14 cellular contexts compared by ENCODE assay signal in genomic region chr17:79000396-79001189, GRCh38. TPM values are rescaled to one million over a fixed set of nuclear protein-coding genes. Genes with fewer than 3 reads are reported as not detected.
DNase-seq lines count a peak whose midpoint lies in the region; ATAC-seq and TF ChIP-seq lines count a peak whose summit lies in the region.
"Had no signal": no experiment of that assay in that cellular context is flagged by ENCODE, and none has a peak within 500 bp of the region (broad histone marks: within the 10 kb centered on the region; RNA-seq: fewer than 3 reads in every experiment).

No MANE protein-coding gene starts in this region.

- H3K36me3 Mint-ChIP-seq in activated T-cell treated with anti-CD3 and anti-CD28 coated beads, Interleukin-2, amount 50 U/mL, for 24 hours (ENCODE audit: low read depth) = peaks cover 67% of the 10 kb centered on the region
- peaks cover 20% of the 10 kb centered on the region for H3K36me3 Mint-ChIP-seq in activated T-cell treated with anti-CD3 and anti-CD28 coated beads, Interleukin-2, amount 50 U/mL, for 4 hours (ENCODE audit: insufficient read depth)
- H3K36me3 Mint-ChIP-seq in memory B cell = peaks cover 23% of the 10 kb centered on the region

- no peaks in the 10 kb centered on the region for H3K9me3 Mint-ChIP-seq in activated T-cell treated with anti-CD3 and anti-CD28 coated beads, Interleukin-2, amount 50 U/mL, for 24 hours
- no peaks in the 10 kb centered on the region for H3K9me3 Mint-ChIP-seq in activated T-cell treated with anti-CD3 and anti-CD28 coated beads, Interleukin-2, amount 50 U/mL, for 4 hours
- no peaks in the 10 kb centered on the region for H3K9me3 Mint-ChIP-seq in memory B cell

- H3K4me1 Mint-ChIP-seq in activated T-cell treated with anti-CD3 and anti-CD28 coated beads, Interleukin-2, amount 50 U/mL, for 24 hours (ENCODE audit: low read depth) = peaks cover 17% of the 10 kb centered on the region
- peaks cover 11% of the 10 kb centered on the region for H3K4me1 Mint-ChIP-seq in activated T-cell treated with anti-CD3 and anti-CD28 coated beads, Interleukin-2, amount 50 U/mL, for 4 hours (ENCODE audit: low read depth)
- peaks cover 17% of the 10 kb centered on the region for H3K4me1 Mint-ChIP-seq in memory B cell

- H3K27ac Mint-ChIP-seq in activated T-cell treated with anti-CD3 and anti-CD28 coated beads, Interleukin-2, amount 50 U/mL, for 24 hours = peak overlapping the region; percentile 57
- H3K27ac Mint-ChIP-seq in memory B cell = peak overlapping the region; percentile 67

- H3K4me3 ChIP-seq in testis (no peak overlapping the region), MG63 (no peak overlapping the region)
- H3K4me3 ChIP-seq: breast epithelium, upper lobe of left lung had no signal

- TF ChIP-seq CTCF in RWPE1 (conservative IDR thresholded peaks at IDR 0.05; ENCODE audit: low read depth) (no peak), testis (IDR thresholded peaks at IDR 0.05) (no peak)

- CTCF ChIA-PET in RWPE1 (lab: Yijun Ruan, JAX) = no interaction called here

- ATAC-seq in activated T-cell treated with anti-CD3 and anti-CD28 coated beads, Interleukin-2, amount 50 U/mL, for 4 hours = no peak
- no peak for ATAC-seq in memory B cell (ENCODE audit: low read depth)

- H3K27ac ChIP-seq in RWPE1 (peak overlapping the region; percentile 11), testis (no peak overlapping the region)
- H3K27ac ChIP-seq: breast epithelium, upper lobe of left lung, WERI-Rb-1 had no signal

- intact Hi-C loops in testis (cut with DNase I; ENCODE audit: low total_unique reads) = no loop called here

- H3K9me3 ChIP-seq in testis (no peaks in the 10 kb centered on the region), MG63 (no peaks in the 10 kb centered on the region)
- H3K9me3 ChIP-seq: breast epithelium, Caco-2, upper lobe of left lung had no signal

- DNase-seq in activated T-cell treated with anti-CD3 and anti-CD28 coated beads, Interleukin-2, amount 50 U/mL, for 24 hours = peak; percentile 20
- DNase-seq in activated T-cell treated with anti-CD3 and anti-CD28 coated beads, Interleukin-2, amount 50 U/mL, for 4 hours = no peak
- DNase-seq in RWPE1 (ENCODE audit: low spot score) (no peak), memory B cell (ENCODE audit: low spot score in 2 of 2) (no peak), testis (peak; percentile 12), midbrain (lab: John Stamatoyannopoulos, UW) (no peak), NCI-H1048 (lab: John Stamatoyannopoulos, UW) (no peak), MG63 (no peak)
- DNase-seq: mesendoderm, NCI-H1105 treated with DMSO at 0.1 percent for 48 hours, upper lobe of left lung, WERI-Rb-1 had no signal

- no peaks in the 10 kb centered on the region for H3K27me3 Mint-ChIP-seq in activated T-cell treated with anti-CD3 and anti-CD28 coated beads, Interleukin-2, amount 50 U/mL, for 24 hours
- H3K27me3 Mint-ChIP-seq in activated T-cell treated with anti-CD3 and anti-CD28 coated beads, Interleukin-2, amount 50 U/mL, for 4 hours (ENCODE audit: low read depth) = no peaks in the 10 kb centered on the region
- no peaks in the 10 kb centered on the region for H3K27me3 Mint-ChIP-seq in memory B cell

- TF ChIP-seq POLR2A in testis (IDR thresholded peaks at IDR 0.05) = no peak

- peaks cover 35% of the 10 kb centered on the region for H3K4me1 ChIP-seq in testis

- POLR2A ChIA-PET in RWPE1 (lab: Yijun Ruan, JAX; ENCODE audit: low non-redundant PET) = no interaction called here

- WGBS in testis, 2 donors = 93 to 94% methylated on average over 16 to 25 of the region's 25 CpGs

- no peak overlapping the region for H3K4me3 Mint-ChIP-seq in activated T-cell treated with anti-CD3 and anti-CD28 coated beads, Interleukin-2, amount 50 U/mL, for 24 hours
- no peak overlapping the region for H3K4me3 Mint-ChIP-seq in activated T-cell treated with anti-CD3 and anti-CD28 coated beads, Interleukin-2, amount 50 U/mL, for 4 hours
- H3K4me3 Mint-ChIP-seq in memory B cell = no peak overlapping the region

- no peaks in the 10 kb centered on the region for H3K36me3 ChIP-seq in testis (ENCODE audit: low read depth, missing control alignments)
- peaks cover 44% of the 10 kb centered on the region for H3K36me3 ChIP-seq in MG63
- H3K36me3 ChIP-seq: breast epithelium had no signal

- H3K27me3 ChIP-seq in testis (no peaks in the 10 kb centered on the region), MG63 (no peaks in the 10 kb centered on the region)
- H3K27me3 ChIP-seq: breast epithelium, upper lobe of left lung had no signal

RNA-seq across cellular contexts. Expression of gene CANT1, which starts 9.0 kb away (rescaled TPM):
- 10 to 100 TPM; 46.7 to 68.6 (median 55.5) TPM for total RNA-seq in activated T-cell treated with anti-CD3 and anti-CD28 coated beads, Interleukin-2, amount 50 U/mL, for 4 hours
- total RNA-seq in testis = 10 to 100 TPM; 60.6 to 64.1 TPM
- 80.5 TPM for polyA plus RNA-seq in testis (ENCODE audit: insufficient read depth, low read depth, low replicate concordance)
- total RNA-seq in MG63 (2014; rRNA removed; shearing (Covaris generic); ENCODE audit: low replicate concordance) = 107 and 112 TPM in 2 replicates

RNA-seq across cellular contexts. Expression of gene LGALS3BP, which starts 20.9 kb away (rescaled TPM):
- 10 to 100 TPM; 14.5 to 32.1 (median 29.9) TPM for total RNA-seq in activated T-cell treated with anti-CD3 and anti-CD28 coated beads, Interleukin-2, amount 50 U/mL, for 4 hours
- 100 to 1,000 TPM; 498 to 845 TPM for total RNA-seq in testis
- polyA plus RNA-seq in testis (ENCODE audit: insufficient read depth, low read depth, low replicate concordance) = 328 TPM
- total RNA-seq in MG63 (2014; rRNA removed; shearing (Covaris generic); ENCODE audit: low replicate concordance) = 204 and 434 TPM in 2 replicates

RNA-seq across cellular contexts. Expression of gene C1QTNF1, which starts 23.4 kb away (rescaled TPM):
- total RNA-seq in activated T-cell treated with anti-CD3 and anti-CD28 coated beads, Interleukin-2, amount 50 U/mL, for 4 hours = under 1 TPM; 0.29 to 0.41 (median 0.38) TPM
- 1 to 10 TPM; 9.1 to 9.8 TPM for total RNA-seq in testis
- polyA plus RNA-seq in testis (ENCODE audit: insufficient read depth, low read depth, low replicate concordance) = 22.5 TPM
- total RNA-seq in MG63 (2014; rRNA removed; shearing (Covaris generic); ENCODE audit: low replicate concordance) = 23.1 and 38.4 TPM in 2 replicates

Comparison
In these comparisons a context has a peak if more than half of its experiments do, and no peak if none do; other contexts are left out.
1. DNase-seq: peak in activated T-cell treated with anti-CD3 and anti-CD28 coated beads, Interleukin-2, amount 50 U/mL, for 24 hours (single experiment) and testis (single experiment); none in activated T-cell treated with anti-CD3 and anti-CD28 coated beads, Interleukin-2, amount 50 U/mL, for 4 hours (single experiment), RWPE1 (single experiment), memory B cell (0 of 2), midbrain (single experiment), NCI-H1048 (single experiment) and MG63 (single experiment).
2. RNA of gene C1QTNF1, which starts 23.4 kb away (total RNA-seq): 23.1 to 38.4 TPM in MG63 and 9.1 to 9.8 TPM in testis; 0.29 to 0.41 TPM in activated T-cell treated with anti-CD3 and anti-CD28 coated beads, Interleukin-2, amount 50 U/mL, for 4 hours; every median in the first group is over 4 times any median in the second.